2 cellular contexts compared by ENCODE assay signal in the genomic region with DNA sequence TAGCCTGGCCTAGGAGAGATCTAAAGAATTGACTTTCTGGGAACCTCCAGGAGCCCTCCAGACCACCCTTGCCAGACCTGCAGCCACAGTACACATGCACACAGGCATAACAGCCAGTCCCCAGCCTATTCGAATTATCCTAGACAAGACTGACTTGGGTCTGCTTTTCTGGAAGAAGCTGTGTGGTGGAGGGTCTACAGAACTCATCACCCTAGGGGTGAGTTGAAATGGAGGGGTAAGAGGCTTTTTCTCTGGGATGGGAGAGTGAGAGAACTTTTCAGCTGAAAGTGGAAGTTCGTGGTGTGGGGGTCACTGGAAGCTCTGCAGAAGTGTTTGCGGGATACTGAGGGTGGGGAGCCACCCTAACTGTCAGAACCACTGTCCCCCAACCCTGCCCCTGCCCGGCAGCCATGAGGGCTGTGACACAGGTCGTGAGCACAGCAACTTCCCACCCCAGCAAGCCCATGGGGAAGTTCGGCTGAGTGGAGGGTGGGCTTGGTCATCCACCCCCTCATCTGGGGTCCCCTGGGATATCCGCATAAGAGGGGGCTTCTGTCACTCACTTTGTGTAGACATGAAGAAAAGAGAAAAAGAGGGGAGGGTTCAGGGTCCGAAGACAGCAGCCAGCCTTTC.
A peak's percentile ranks its signal among the peaks of the same experiment; 100 is the strongest.
TF ChIP-seq lines count a peak whose summit lies in the region.

No MANE protein-coding gene starts in this region.

TF ChIP-seq in Ishikawa, 13 proteins besides CTCF, POLR2A, EP300 and RAD21:
- TF ChIP-seq ZBTB7A (IDR thresholded peaks at IDR 0.05; ENCODE audit: low read depth) (0 out of 2 replicates have a peak, but pooled peaks have one; percentile 27), CREB1 (IDR thresholded peaks at IDR 0.05; ENCODE audit: low read depth) (no peak), TEAD4 (IDR thresholded peaks at IDR 0.05) (no peak)

TF ChIP-seq in H1, 55 proteins besides CTCF, POLR2A, EP300 and RAD21:
- TF ChIP-seq EZH2 (IDR thresholded peaks at IDR 0.05; ENCODE audit: low read depth, low read length, severe bottlenecking) (peak; percentile 90), RNF2 (IDR thresholded peaks at IDR 0.05; ENCODE audit: borderline replicate concordance, low read depth, low read length, missing control alignments, poor library complexity, severe bottlenecking) (peak; percentile 79), GTF2F1 (IDR thresholded peaks at IDR 0.05; ENCODE audit: borderline replicate concordance, low read depth, low read length) (no peak), SRF (IDR thresholded peaks at IDR 0.05; ENCODE audit: low read depth, low read length) (no peak), GABPA (IDR thresholded peaks at IDR 0.05; ENCODE audit: borderline replicate concordance, insufficient read depth, low read length) (no peak), SIRT6 (IDR thresholded peaks at IDR 0.05; ENCODE audit: low read length) (no peak), BACH1 (IDR thresholded peaks at IDR 0.05; ENCODE audit: low read length) (no peak), ASH2L (IDR thresholded peaks at IDR 0.05; ENCODE audit: low read length) (no peak), NANOG (IDR thresholded peaks at IDR 0.05; ENCODE audit: insufficient read depth, low read depth, low read length, poor library complexity, severe bottlenecking) (no peak), NRF1 (IDR thresholded peaks at IDR 0.05; ENCODE audit: low read depth, low read length) (no peak), HDAC2 (IDR thresholded peaks at IDR 0.05; ENCODE audit: borderline replicate concordance in 1 of 2, low read depth in 2 of 2, low read length in 2 of 2) (no peak), SP1 (IDR thresholded peaks at IDR 0.05; ENCODE audit: low read depth, low read length) (no peak), SUZ12 (IDR thresholded peaks at IDR 0.05; ENCODE audit: low read length) (peak; percentile 81), HDAC6 (IDR thresholded peaks at IDR 0.05; ENCODE audit: low read depth, low read length) (no peak), MAFK (IDR thresholded peaks at IDR 0.05; ENCODE audit: low read depth, low read length) (no peak), FOSL1 (IDR thresholded peaks at IDR 0.05; ENCODE audit: insufficient read depth, low read depth, low read length) (no peak)
- TF ChIP-seq, protein P1, sequence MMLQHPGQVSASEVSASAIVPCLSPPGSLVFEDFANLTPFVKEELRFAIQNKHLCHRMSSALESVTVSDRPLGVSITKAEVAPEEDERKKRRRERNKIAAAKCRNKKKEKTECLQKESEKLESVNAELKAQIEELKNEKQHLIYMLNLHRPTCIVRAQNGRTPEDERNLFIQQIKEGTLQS (IDR thresholded peaks at IDR 0.05; ENCODE audit: insufficient read depth, low read depth, low read length), result no peak
